In genomic region chr18:45879681-45880655, GRCh38 we compare ENCODE assay signal across 8 cellular contexts. TPM values are rescaled to one million over a fixed set of nuclear protein-coding genes. Genes with fewer than 3 reads are reported as not detected.
DNase-seq lines count a peak whose midpoint lies in the region; ATAC-seq and TF ChIP-seq lines count a peak whose summit lies in the region.

No MANE protein-coding gene starts in this region.

- peaks cover 4% of the 10 kb centered on the region for H3K9me3 Mint-ChIP-seq in activated naive CD4-positive, alpha-beta T cell treated with anti-CD3 and anti-CD28 coated beads, Interleukin-2, amount 10 ng/mL, durations not matched to agents 7 days and 5 days

- no peaks in the 10 kb centered on the region for H3F3A ChIP-seq in DOHH2 (ENCODE audit: control insufficient read depth, insufficient read depth)

- H3K4me2 ChIP-seq in DOHH2 (ENCODE audit: low read length) (no peak overlapping the region), KMS-11 (no peak overlapping the region)

- no peak overlapping the region for H3K4me3 Mint-ChIP-seq in activated naive CD4-positive, alpha-beta T cell treated with anti-CD3 and anti-CD28 coated beads, Interleukin-2, amount 10 ng/mL, durations not matched to agents 7 days and 5 days

- H3K4me1 Mint-ChIP-seq in activated naive CD4-positive, alpha-beta T cell treated with anti-CD3 and anti-CD28 coated beads, Interleukin-2, amount 10 ng/mL, durations not matched to agents 7 days and 5 days: peaks cover 12% of the 10 kb centered on the region

- H3K27ac ChIP-seq in DOHH2 (ENCODE audit: low read depth, low read length): no peak overlapping the region
- no peak overlapping the region for H3K27ac ChIP-seq in KMS-11
- peak overlapping the region; percentile 11 to 20 for H3K27ac ChIP-seq in prostate gland
- no peak overlapping the region for H3K27ac ChIP-seq in aorta (ENCODE audit: low read depth in 1 of 2, low read length in 2 of 2)

- peak; percentile 25 for DNase-seq in SK-N-DZ (ENCODE audit: low spot score)
- peak; percentile 74 for DNase-seq in activated naive CD4-positive, alpha-beta T cell treated with anti-CD3 and anti-CD28 coated beads, Interleukin-2, amount 10 ng/mL, durations not matched to agents 7 days and 5 days
- peak; percentile 82 for DNase-seq in Right ventricle myocardium superior
- DNase-seq in prostate gland (ENCODE audit: low spot score): peak; percentile 73
- peak; percentile 84 to 88 for DNase-seq in aorta

- CTCF ChIA-PET in activated naive CD4-positive, alpha-beta T cell treated with anti-CD3 and anti-CD28 coated beads, Interleukin-2, amount 10 ng/mL, durations not matched to agents 7 days and 5 days (lab: Charles Lee): interaction anchor here (0.6 to 6.0 kb wide), 31 partner anchors 10 to 250 kb away, joined by 3 to 97 read pairs (median 4); partner anchors contain the start of gene SLC14A1

- no peaks in the 10 kb centered on the region for H4K20me1 ChIP-seq in DOHH2 (ENCODE audit: control insufficient read depth, insufficient read depth, low read depth, low read length)
- no peaks in the 10 kb centered on the region for H4K20me1 ChIP-seq in KMS-11 (ENCODE audit: insufficient read depth)

- H3K36me3 Mint-ChIP-seq in activated naive CD4-positive, alpha-beta T cell treated with anti-CD3 and anti-CD28 coated beads, Interleukin-2, amount 10 ng/mL, durations not matched to agents 7 days and 5 days: peaks cover 27% of the 10 kb centered on the region

- TF ChIP-seq CTCF in DOHH2 (IDR thresholded peaks at IDR 0.05; ENCODE audit: low read depth, low read length, poor library complexity, severe bottlenecking) (peak; percentile 98), KMS-11 (conservative IDR thresholded peaks at IDR 0.05; ENCODE audit: low read depth, low read length) (peak; percentile 99), prostate gland (IDR thresholded peaks at IDR 0.05) (peak; percentile 97 to 98 (median 97))

- no peak overlapping the region for H3K27ac Mint-ChIP-seq in activated naive CD4-positive, alpha-beta T cell treated with anti-CD3 and anti-CD28 coated beads, Interleukin-2, amount 10 ng/mL, durations not matched to agents 7 days and 5 days

- H3K79me2 ChIP-seq in DOHH2 (ENCODE audit: control insufficient read depth, low read length) (no peaks in the 10 kb centered on the region), KMS-11 (ENCODE audit: insufficient read depth, low read depth) (no peaks in the 10 kb centered on the region)

- no peak overlapping the region for H3K9ac ChIP-seq in KMS-11

- H3K27me3 Mint-ChIP-seq in activated naive CD4-positive, alpha-beta T cell treated with anti-CD3 and anti-CD28 coated beads, Interleukin-2, amount 10 ng/mL, durations not matched to agents 7 days and 5 days: no peaks in the 10 kb centered on the region

- intact Hi-C loops in Right ventricle myocardium superior (cut with DNase I): loop anchor here (1.0 kb wide), 1 partner anchor 189 kb away; no protein-coding TSS in a partner anchor
- intact Hi-C loops in prostate gland (cut with DNase I): loop anchor here (5.0 kb wide), 2 partner anchors 188 to 258 kb away; no protein-coding TSS in a partner anchor
- intact Hi-C loops in aorta (cut with DNase I): loop anchor here (1.0 to 5.0 kb wide), 2 partner anchors 188 to 189 kb away; no protein-coding TSS in a partner anchor

- peaks cover 43% of the 10 kb centered on the region for H3K36me3 ChIP-seq in DOHH2 (ENCODE audit: control insufficient read depth, low read length)
- H3K36me3 ChIP-seq in KMS-11 (ENCODE audit: insufficient read depth): no peaks in the 10 kb centered on the region
- H3K36me3 ChIP-seq in prostate gland: no peaks in the 10 kb centered on the region
- H3K36me3 ChIP-seq in aorta (ENCODE audit: control insufficient read depth in 1 of 2, insufficient read depth in 2 of 2, low read length in 1 of 2): peaks cover 0 to 4% of the 10 kb centered on the region in 2 donors

- ATAC-seq in GM21619 (IDR thresholded peaks at IDR 0.05; ENCODE audit: unreplicated experiment): peak; percentile 84
- peak; percentile 97 for ATAC-seq in Right ventricle myocardium superior (ENCODE audit: poor library complexity)
- ATAC-seq in aorta (ENCODE audit: low FRiP score): peak; percentile 92

- WGBS in prostate gland: 33% methylated on average over 17 of the region's 17 CpGs
- 36 to 38% methylated on average over 17 of the region's 17 CpGs for WGBS in aorta, 2 donors

- no peak overlapping the region for H2AFZ ChIP-seq in KMS-11 (ENCODE audit: low read depth)

- no peaks in the 10 kb centered on the region for H3K9me3 ChIP-seq in DOHH2 (ENCODE audit: control insufficient read depth, insufficient read depth, low read length)
- H3K9me3 ChIP-seq in prostate gland: no peaks in the 10 kb centered on the region
- H3K9me3 ChIP-seq in aorta (ENCODE audit: control insufficient read depth, low read length): no peaks in the 10 kb centered on the region

- H3K4me1 ChIP-seq in DOHH2 (ENCODE audit: control insufficient read depth, low read length) (peaks cover 2% of the 10 kb centered on the region), KMS-11 (ENCODE audit: low read depth, poor library complexity, severe bottlenecking) (peaks cover 17% of the 10 kb centered on the region), prostate gland (replicated peaks) (no peaks in the 10 kb centered on the region), aorta (ENCODE audit: control insufficient read depth in 1 of 2, insufficient read depth in 2 of 2, low read length in 2 of 2) (no peaks in the 10 kb centered on the region)

- no peaks in the 10 kb centered on the region for H3K9me2 ChIP-seq in DOHH2 (replicated peaks; ENCODE audit: control insufficient read depth, low read length)

- H3K4me3 ChIP-seq in DOHH2 (ENCODE audit: low read length) (no peak overlapping the region), KMS-11 (IDR thresholded peaks at IDR 0.05; ENCODE audit: insufficient read depth, low read depth, low read length) (no peak overlapping the region), prostate gland (no peak overlapping the region), aorta (ENCODE audit: low read length in 2 of 2) (no peak overlapping the region)

- TF ChIP-seq POLR2A in prostate gland (IDR thresholded peaks at IDR 0.05): no peak

- no peaks in the 10 kb centered on the region for H3K27me3 ChIP-seq in DOHH2 (ENCODE audit: control insufficient read depth, low read length)
- no peaks in the 10 kb centered on the region for H3K27me3 ChIP-seq in KMS-11 (ENCODE audit: insufficient read depth, low read depth)
- no peaks in the 10 kb centered on the region for H3K27me3 ChIP-seq in prostate gland (replicated peaks; ENCODE audit: insufficient read depth)
- no peaks in the 10 kb centered on the region for H3K27me3 ChIP-seq in aorta (ENCODE audit: control insufficient read depth in 1 of 2, insufficient read depth in 2 of 2, low read length in 1 of 2)

RNA-seq across cellular contexts. Expression of gene SIGLEC15, which starts 54.5 kb away (rescaled TPM):
- polyA plus RNA-seq in SK-N-DZ (2014; cell fraction: cytosol; rRNA removed): not detected in 2 replicates
- not detected in 2 replicates for polyA plus RNA-seq in SK-N-DZ (2014; cell fraction: nucleus; rRNA removed)
- total RNA-seq in Right ventricle myocardium superior: not detected
- total RNA-seq in prostate gland: under 1 TPM in 1 of 2 donors, not detected in 1; 0.91 TPM
- total RNA-seq in aorta: 1 to 10 TPM in 1 of 2 donors, under 1 TPM in 1; 0.91 to 1.2 TPM
- under 1 TPM in 1 of 2 donors, not detected in 1; 0.33 TPM for polyA plus RNA-seq in aorta

Comparison
In these comparisons a context has a peak if more than half of its experiments do, and no peak if none do; other contexts are left out.
1. H3K27ac ChIP-seq: peak in prostate gland (2 of 2); none in DOHH2 (single experiment), KMS-11 (single experiment) and aorta (0 of 2).
2. DNase-seq: peak in every context shown above with its lines; median percentile 86 in aorta; 82 in Right ventricle myocardium superior; 74 in activated naive CD4-positive, alpha-beta T cell treated with anti-CD3 and anti-CD28 coated beads, Interleukin-2, amount 10 ng/mL, durations not matched to agents 7 days and 5 days; 73 in prostate gland; 25 in SK-N-DZ.
3. Peak in every context shown above with its lines, with median percentiles within 50 percentile points of each other: CTCF ChIP-seq and ATAC-seq.